8 cellular contexts compared by ENCODE assay signal in genomic region chr19:47049307-47049700, GRCh38. TPM values are rescaled to one million over a fixed set of nuclear protein-coding genes. Genes with fewer than 3 reads are reported as not detected.
A peak's percentile ranks its signal among the peaks of the same experiment; 100 is the strongest.
DNase-seq lines count a peak whose midpoint lies in the region; ATAC-seq, FAIRE-seq and TF ChIP-seq lines count a peak whose summit lies in the region.

No MANE protein-coding gene starts in this region.

- peak; percentile 38 for DNase-seq in HT1080 (ENCODE audit: low read depth)
- DNase-seq in GM12878 (ENCODE audit: low read depth, low spot score) = no peak
- peak; percentile 43 for DNase-seq in myocyte (ENCODE audit: low read depth)
- DNase-seq in HPDE6-E6E7 (ENCODE audit: extremely low spot score) = no peak
- no peak for DNase-seq in NCI-H1105 treated with DMSO at 0.1 percent for 48 hours (lab: John Stamatoyannopoulos, UW)

- peaks cover 30% of the 10 kb centered on the region for H3K36me3 ChIP-seq in BLaER1
- no peaks in the 10 kb centered on the region for H3K36me3 ChIP-seq in GM12878 (ENCODE audit: control insufficient read depth in 2 of 2, insufficient read depth in 2 of 2, low read length in 1 of 2)
- peaks cover 0 to 20% of the 10 kb centered on the region in 2 donors for H3K36me3 ChIP-seq in gastroesophageal sphincter

- no peak for TF ChIP-seq EP300 in GM12878 (IDR thresholded peaks at IDR 0.05; ENCODE audit: borderline replicate concordance in 1 of 2, control insufficient read depth in 1 of 2, low read depth in 2 of 2, low read length in 2 of 2)
- no peak for TF ChIP-seq EP300 in gastroesophageal sphincter (IDR thresholded peaks at IDR 0.05)

- H2AFZ ChIP-seq in GM12878 (ENCODE audit: control insufficient read depth, low read depth, low read length) = no peak overlapping the region

- no peak for ATAC-seq in GM12878
- no peak for ATAC-seq in gastroesophageal sphincter
- ATAC-seq in GM19023 (IDR thresholded peaks at IDR 0.05; ENCODE audit: unreplicated experiment) = no peak

- BruUV-seq in GM12878 (replicated peaks; lab: Mats Ljungman, UMichigan) = no TSS peak

- CTCF ChIA-PET in GM12878 (lab: Yijun Ruan, JAX) = interaction anchor here (0.6 to 1.8 kb wide), 2 partner anchors 13 to 1075 kb away, joined by 4 to 7 read pairs; no protein-coding TSS in a partner anchor

- H3K9me3 ChIP-seq in BLaER1 (no peaks in the 10 kb centered on the region), GM12878 (replicated peaks; ENCODE audit: control insufficient read depth, insufficient read depth, low read length) (no peaks in the 10 kb centered on the region), gastroesophageal sphincter (no peaks in the 10 kb centered on the region)

- RAD21 ChIA-PET in GM12878 (lab: Charles Lee; ENCODE audit: unreplicated experiment) = no interaction called here

- POLR2A ChIA-PET in GM12878 (lab: Charles Lee) = no interaction called here

- H3K9ac ChIP-seq in BLaER1 (no peak overlapping the region), GM12878 (ENCODE audit: control insufficient read depth, insufficient read depth, low read length) (no peak overlapping the region)

- intact Hi-C loops in GM12878 (cut with micrococcal nuclease; ENCODE audit: unreplicated experiment) = no loop called here

- no peak for TF ChIP-seq POLR2A in GM12878 (IDR thresholded peaks at IDR 0.05; ENCODE audit: low read depth, low read length)
- no peak for TF ChIP-seq POLR2A in gastroesophageal sphincter (IDR thresholded peaks at IDR 0.05)

- H3K79me2 ChIP-seq in GM12878 (ENCODE audit: control insufficient read depth, insufficient read depth, low read length) = peaks cover 2% of the 10 kb centered on the region

- no peak for TF ChIP-seq RAD21 in GM12878 (IDR thresholded peaks at IDR 0.05; ENCODE audit: insufficient read depth, low read depth, low read length)

- WGBS in GM12878 (ENCODE audit: insufficient coverage, insufficient replicate concordance, low lambda C conversion rate, missing lambda C conversion rate) = 54% methylated on average over 9 of the region's 9 CpGs
- WGBS in gastroesophageal sphincter (ENCODE audit: low coverage in 1 of 2), 2 donors = 22 to 42% methylated on average over 4 to 7 of the region's 9 CpGs

- H4K20me1 ChIP-seq in BLaER1 (peaks cover 34% of the 10 kb centered on the region), GM12878 (ENCODE audit: control insufficient read depth, insufficient read depth) (no peaks in the 10 kb centered on the region)

- in situ Hi-C loops in GM12878 (cut with MboI) = no loop called here

- FAIRE-seq in GM12878 (lab: Jason Lieb, UNC) = no peak

- no peaks in the 10 kb centered on the region for H3K27me3 ChIP-seq in BLaER1
- H3K27me3 ChIP-seq in GM12878 (replicated peaks in 1 of 2; ENCODE audit: control insufficient read depth in 2 of 2, insufficient read depth in 2 of 2, low read length in 1 of 2) = no peaks in the 10 kb centered on the region
- H3K27me3 ChIP-seq in gastroesophageal sphincter = no peaks in the 10 kb centered on the region

- TF ChIP-seq CTCF in GM12878 (IDR thresholded peaks at IDR 0.05 in 2 of 3, conservative IDR thresholded peaks at IDR 0.05 in 1 of 3; ENCODE audit: control insufficient read depth in 2 of 3, extremely low read depth in 1 of 3, insufficient read depth in 1 of 3, low read depth in 3 of 3, low read length in 3 of 3) (no peak), gastroesophageal sphincter (IDR thresholded peaks at IDR 0.05) (no peak)

- peaks cover 17% of the 10 kb centered on the region for H3K4me1 ChIP-seq in BLaER1
- H3K4me1 ChIP-seq in GM12878 (ENCODE audit: control insufficient read depth, insufficient read depth, low read length) = 0 out of 2 replicates have a peak, but pooled peaks cover 5% of the 10 kb centered on the region
- peaks cover 0 to 21% (median 3%) of the 10 kb centered on the region in 3 donors for H3K4me1 ChIP-seq in gastroesophageal sphincter

- peak overlapping the region; percentile 97; the same call in 1 of the 2 replicates for H3K4me3 ChIP-seq in BLaER1
- peak overlapping the region; percentile 52; the same call in 1 of the 2 replicates for H3K4me3 ChIP-seq in GM12878
- peak overlapping the region in 1 of 2 donors; percentile 99 for H3K4me3 ChIP-seq in gastroesophageal sphincter

- SMC1A ChIA-PET in GM12878 (lab: Charles Lee; ENCODE audit: uncharacterized antibody, unreplicated experiment) = no interaction called here

- H3K27ac ChIP-seq in BLaER1 (no peak overlapping the region), GM12878 (ENCODE audit: control insufficient read depth, insufficient read depth) (no peak overlapping the region), gastroesophageal sphincter (peak overlapping the region in 2 of 4 donors; percentile 26 to 93)

- H3K4me2 ChIP-seq in BLaER1 = peak overlapping the region; percentile 30
- H3K4me2 ChIP-seq in GM12878 (ENCODE audit: control insufficient read depth, insufficient read depth) = no peak overlapping the region

TF ChIP-seq in GM12878, 131 proteins besides CTCF, POLR2A, EP300 and RAD21 (continues in another document):
- TF ChIP-seq TAF1 (IDR thresholded peaks at IDR 0.05; ENCODE audit: borderline replicate concordance, low read depth, low read length) (no peak), ZBED1 (IDR thresholded peaks at IDR 0.05; ENCODE audit: borderline replicate concordance) (no peak), CBX5 (IDR thresholded peaks at IDR 0.05; ENCODE audit: low read depth) (no peak), MLLT1 (IDR thresholded peaks at IDR 0.05) (no peak)

RNA-seq across cellular contexts. Expression of gene TMEM160, which starts 0.9 kb away (rescaled TPM):
- 62.1 and 69.4 TPM in 2 replicates for total RNA-seq in HT1080 (2014; rRNA removed; shearing (Covaris generic))
- polyA plus RNA-seq in HT1080 (2015; cell fraction: cytosol; rRNA removed) = 34.9 and 45.7 TPM in 2 replicates
- polyA plus RNA-seq in HT1080 (2015; cell fraction: nucleus; rRNA removed) = 15.0 and 20.4 TPM in 2 replicates
- 1.7 and 2.8 TPM in 2 replicates for total RNA-seq in GM12878 (2013; cell fraction: nucleolus; rRNA removed)
- total RNA-seq in GM12878 (2014; rRNA removed) (77.3 and 83.3 TPM in 2 replicates), GM12878 (2014; rRNA removed; fragmentation: Illumina TruSeq; extraction: Trizol) (2.0 and 2.4 TPM in 2 replicates), GM12878 (2021) (61.8 and 63.4 TPM in 2 replicates), myocyte (16.0 and 35.3 TPM in 2 replicates), gastroesophageal sphincter (10 to 100 TPM in 3 of 4 donors, 1 to 10 TPM in 1; 7.3 to 55.6 (median 33.4) TPM)
- polyA plus RNA-seq in GM12878 (2011; ENCODE audit: low read depth) = 3.7 TPM
- polyA plus RNA-seq in GM12878 (2011; rRNA removed) (4.2 and 15.2 TPM in 2 replicates), GM12878 (2014; fragmentation: Illumina TruSeq; extraction: Trizol) (0.21 TPM in 1 of 2 replicates, not detected in the other), GM12878 (2014; fragmentation: Nextera tagmentation; extraction: Ambion mirVana) (under 1 TPM in 1 of 2 experiments, not detected in 1; 0.71 TPM), GM12878 (2014; rRNA removed) (78.5 and 94.8 TPM in 2 replicates), GM12878 (2016; fragmentation: Nextera tagmentation; extraction: Ambion mirVana) (100 to 1,000 TPM; 138 to 147 TPM)
- 47.8 and 76.9 TPM in 2 replicates for polyA plus RNA-seq in GM12878 (2011; cell fraction: cytosol; rRNA removed)
- polyA plus RNA-seq in GM12878 (2011; cell fraction: nucleus; rRNA removed) = 28.3 and 29.1 TPM in 2 replicates
- 27.5 and 29.0 TPM in 2 replicates for polyA plus RNA-seq in GM12878 (2012)
- polyA minus RNA-seq in GM12878 (2011; rRNA and poly(A)+ RNA removed) = 2.4 and 3.6 TPM in 2 replicates
- polyA minus RNA-seq in GM12878 (2011; cell fraction: cytosol; rRNA and poly(A)+ RNA removed) = 8.8 and 9.9 TPM in 2 replicates
- polyA minus RNA-seq in GM12878 (2011; cell fraction: nucleus; rRNA and poly(A)+ RNA removed) = 4.5 and 10.5 TPM in 2 replicates
- 74.7 TPM for polyA plus RNA-seq in myocyte (2012)

RNA-seq across cellular contexts. Expression of gene NPAS1, which starts 29.7 kb away (rescaled TPM):
- not detected in 2 replicates for total RNA-seq in HT1080 (2014; rRNA removed; shearing (Covaris generic))
- polyA plus RNA-seq in HT1080 (2015; cell fraction: cytosol; rRNA removed) = 3.2 and 3.6 TPM in 2 replicates
- polyA plus RNA-seq in HT1080 (2015; cell fraction: nucleus; rRNA removed) = 1.9 and 3.5 TPM in 2 replicates
- 0.78 TPM in 1 of 2 replicates, not detected in the other for total RNA-seq in GM12878 (2013; cell fraction: nucleolus; rRNA removed)
- total RNA-seq in GM12878 (2014; rRNA removed) = 0.17 TPM in 1 of 2 replicates, not detected in the other
- not detected in 2 replicates for total RNA-seq in GM12878 (2014; rRNA removed; fragmentation: Illumina TruSeq; extraction: Trizol)
- total RNA-seq in GM12878 (2021) = 0.45 and 0.72 TPM in 2 replicates
- polyA plus RNA-seq in GM12878 (2011; ENCODE audit: low read depth) = 0.28 TPM
- polyA plus RNA-seq in GM12878 (2011; rRNA removed) = 0.14 TPM in 1 of 2 replicates, not detected in the other
- polyA plus RNA-seq in GM12878 (2011; cell fraction: cytosol; rRNA removed) = 0.42 and 1.7 TPM in 2 replicates
- 0.96 and 1.0 TPM in 2 replicates for polyA plus RNA-seq in GM12878 (2011; cell fraction: nucleus; rRNA removed)
- 0.65 and 1.4 TPM in 2 replicates for polyA plus RNA-seq in GM12878 (2012)
- polyA plus RNA-seq in GM12878 (2014; fragmentation: Illumina TruSeq; extraction: Trizol) = 0.18 TPM in 1 of 2 replicates, not detected in the other
- polyA plus RNA-seq in GM12878 (2014; fragmentation: Nextera tagmentation; extraction: Ambion mirVana) = not detected
- 0.51 and 0.88 TPM in 2 replicates for polyA plus RNA-seq in GM12878 (2014; rRNA removed)
- polyA plus RNA-seq in GM12878 (2016; fragmentation: Nextera tagmentation; extraction: Ambion mirVana) = under 1 TPM; 0.28 to 0.49 TPM
- 0.31 TPM in 1 of 2 replicates, not detected in the other for polyA minus RNA-seq in GM12878 (2011; rRNA and poly(A)+ RNA removed)
- not detected in 2 replicates for polyA minus RNA-seq in GM12878 (2011; cell fraction: cytosol; rRNA and poly(A)+ RNA removed)
- not detected in 2 replicates for polyA minus RNA-seq in GM12878 (2011; cell fraction: nucleus; rRNA and poly(A)+ RNA removed)
- 1.7 and 2.0 TPM in 2 replicates for total RNA-seq in myocyte
- polyA plus RNA-seq in myocyte (2012) = 20.6 TPM
- under 1 TPM in 1 of 4 donors, not detected in 3; 0.85 TPM for total RNA-seq in gastroesophageal sphincter

Comparison
In these comparisons a context has a peak if more than half of its experiments do, and no peak if none do; other contexts are left out.
1. DNase-seq: peak in HT1080 (single experiment) and myocyte (single experiment); none in GM12878 (single experiment), HPDE6-E6E7 (single experiment) and NCI-H1105 treated with DMSO at 0.1 percent for 48 hours (single experiment).